In the genomic region with DNA sequence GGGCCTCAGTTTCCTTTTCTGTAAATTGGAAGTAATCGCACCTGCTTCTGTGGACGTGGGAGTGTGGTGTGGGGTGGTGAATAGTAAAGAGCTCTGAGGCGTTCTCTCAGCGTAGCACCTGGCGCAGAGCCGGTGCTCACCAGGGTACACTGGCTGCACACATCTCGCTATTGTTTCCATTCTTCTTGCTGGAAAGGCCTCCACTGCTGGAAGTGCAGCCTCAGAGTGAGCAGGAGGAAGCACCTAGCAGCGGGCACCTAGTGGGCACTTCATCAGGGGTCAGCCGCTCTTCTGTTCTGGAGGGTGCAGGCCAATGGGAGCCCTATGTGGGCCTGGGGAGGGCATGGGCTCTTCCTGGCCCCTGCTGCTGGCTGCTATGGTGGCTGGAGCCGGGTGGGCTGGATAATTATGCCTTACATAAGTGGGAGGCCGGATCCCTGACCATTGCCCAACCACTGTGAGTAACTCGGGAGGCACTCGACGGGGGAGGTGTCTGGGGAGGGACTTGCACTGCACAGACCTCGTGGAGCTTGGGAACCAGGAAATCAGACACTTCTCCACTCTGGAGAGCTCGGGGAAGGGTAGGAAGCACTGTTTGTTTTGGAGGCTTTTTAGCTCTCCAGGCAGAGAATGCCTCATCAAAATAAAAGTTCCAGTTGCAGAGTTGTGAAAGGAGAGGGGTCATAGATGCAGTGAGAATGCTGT, we compare ENCODE assay signal across 8 cellular contexts. TPM values are rescaled to one million over a fixed set of nuclear protein-coding genes. Genes with fewer than 3 reads are reported as not detected.
A peak's percentile ranks its signal among the peaks of the same experiment; 100 is the strongest.
DNase-seq lines count a peak whose midpoint lies in the region; ATAC-seq and TF ChIP-seq lines count a peak whose summit lies in the region.

No MANE protein-coding gene starts in this region.

- intact Hi-C loops in lower leg skin (cut with DNase I; ENCODE audit: low total_unique reads), result no loop called here

- H3K4me3 ChIP-seq in coronary artery (peak overlapping the region; percentile 90), lower leg skin (ENCODE audit: low read depth, poor library complexity, severe bottlenecking) (peak overlapping the region; percentile 38)

- H3K27ac ChIP-seq in coronary artery, result peak overlapping the region; percentile 88 to 97

- peak; percentile 95 for DNase-seq in DMS53 (lab: John Stamatoyannopoulos, UW)
- peak; percentile 77 for DNase-seq in KBM-7
- DNase-seq in SIG-M5 (lab: John Stamatoyannopoulos, UW), result peak; percentile 20
- peak; percentile 98 for DNase-seq in coronary artery (ENCODE audit: low spot score)
- DNase-seq in lower leg skin (ENCODE audit: low spot score in 2 of 2), result peak; percentile 92 to 98
- peak; percentile 99 for DNase-seq in stromal cell of bone marrow (ENCODE audit: low read depth)

- TF ChIP-seq CTCF in coronary artery (IDR thresholded peaks at IDR 0.05), result no peak
- no peak for TF ChIP-seq CTCF in lower leg skin (IDR thresholded peaks at IDR 0.05)

- ATAC-seq in HG02840 (IDR thresholded peaks at IDR 0.05; ENCODE audit: low FRiP score, unreplicated experiment) (no peak), GM21576 (IDR thresholded peaks at IDR 0.05; ENCODE audit: unreplicated experiment) (no peak)

- TF ChIP-seq POLR2A in lower leg skin (IDR thresholded peaks at IDR 0.05), result no peak

- WGBS in lower leg skin, 2 donors, result 2% methylated on average over 16 of the region's 16 CpGs

- in situ Hi-C loops in KBM-7 (cut with MboI; ENCODE audit: low pct_unique_long_range_greater_than_20kb, low sequenced_read_pairs), result no loop called here

RNA-seq across cellular contexts. Expression of gene MAP2K3, which starts 1.7 kb away (rescaled TPM):
- 10 to 100 TPM; 54.1 to 64.1 (median 55.2) TPM for total RNA-seq in lower leg skin

RNA-seq across cellular contexts. Expression of gene NATD1, which starts 33.0 kb away (rescaled TPM):
- total RNA-seq in lower leg skin, result 10 to 100 TPM; 12.3 to 18.8 (median 16.0) TPM

Comparison
In these comparisons a context has a peak if more than half of its experiments do, and no peak if none do; other contexts are left out.
1. DNase-seq: peak in every context shown above with its lines; median percentile 99 in stromal cell of bone marrow; 98 in coronary artery; 95 in DMS53; 95 in lower leg skin; 77 in KBM-7; 20 in SIG-M5.